10 cellular contexts compared by ENCODE assay signal in genomic region chr9:677461-678097, GRCh38.
DNase-seq lines count a peak whose midpoint lies in the region; ATAC-seq, FAIRE-seq and TF ChIP-seq lines count a peak whose summit lies in the region.
"Had no signal": no experiment of that assay in that cellular context is flagged by ENCODE, and none has a peak within 500 bp of the region (broad histone marks: within the 10 kb centered on the region; RNA-seq: fewer than 3 reads in every experiment).

No MANE protein-coding gene starts in this region.

- no peak for TF ChIP-seq RAD21 in GM12878 (IDR thresholded peaks at IDR 0.05; ENCODE audit: insufficient read depth, low read depth, low read length)

- TF ChIP-seq EP300 in GM12878 (IDR thresholded peaks at IDR 0.05; ENCODE audit: borderline replicate concordance in 1 of 2, control insufficient read depth in 1 of 2, low read depth in 2 of 2, low read length in 2 of 2) (no peak), upper lobe of left lung (IDR thresholded peaks at IDR 0.05) (no peak)

- H3K27ac ChIP-seq in GM12878 (ENCODE audit: control insufficient read depth, insufficient read depth) = no peak overlapping the region
- peak overlapping the region; percentile 34 to 73 (median 38) for H3K27ac ChIP-seq in upper lobe of left lung

- H3K27ac Mint-ChIP-seq in activated T-cell treated with anti-CD3 and anti-CD28 coated beads, Interleukin-2, amount 50 U/mL, for 24 hours = no peak overlapping the region

- CTCF ChIA-PET in GM12878 (lab: Yijun Ruan, JAX) = no interaction called here

- TF ChIP-seq POLR2A in GM12878 (IDR thresholded peaks at IDR 0.05; ENCODE audit: low read depth, low read length) = no peak
- no peak for TF ChIP-seq POLR2A in upper lobe of left lung (IDR thresholded peaks at IDR 0.05)

- no peaks in the 10 kb centered on the region for H3K9me3 ChIP-seq in GM12878 (replicated peaks; ENCODE audit: control insufficient read depth, insufficient read depth, low read length)
- H3K9me3 ChIP-seq in upper lobe of left lung = no peaks in the 10 kb centered on the region

- H3K9ac ChIP-seq in GM12878 (ENCODE audit: control insufficient read depth, insufficient read depth, low read length) = no peak overlapping the region

- H3K27me3 Mint-ChIP-seq in activated T-cell treated with anti-CD3 and anti-CD28 coated beads, Interleukin-2, amount 50 U/mL, for 24 hours = peaks cover 27% of the 10 kb centered on the region

- no peaks in the 10 kb centered on the region for H3K9me3 Mint-ChIP-seq in activated T-cell treated with anti-CD3 and anti-CD28 coated beads, Interleukin-2, amount 50 U/mL, for 24 hours

- no peak for FAIRE-seq in GM12878 (lab: Jason Lieb, UNC)
- FAIRE-seq: TTC549 had no signal

- DNase-seq in activated T-cell treated with anti-CD3 and anti-CD28 coated beads, Interleukin-2, amount 50 U/mL, for 24 hours = no peak
- no peak for DNase-seq in activated T-cell treated with anti-CD3 and anti-CD28 coated beads, Interleukin-2, amount 50 U/mL, for 48 hours
- DNase-seq in GM12878 (ENCODE audit: low read depth, low spot score) = no peak
- peak; percentile 57 for DNase-seq in medulla oblongata (ENCODE audit: extremely low spot score)
- no peak for DNase-seq in upper lobe of left lung
- no peak for DNase-seq in islet precursor cell
- DNase-seq: stimulated activated naive CD4-positive, alpha-beta T cell treated with Interleukin-2 at 50 U/mL for 16 hours had no signal

- H3K4me3 Mint-ChIP-seq in activated T-cell treated with anti-CD3 and anti-CD28 coated beads, Interleukin-2, amount 50 U/mL, for 24 hours = peak overlapping the region; percentile 7

- SMC1A ChIA-PET in GM12878 (lab: Charles Lee; ENCODE audit: uncharacterized antibody, unreplicated experiment) = no interaction called here

- no peaks in the 10 kb centered on the region for H3K36me3 ChIP-seq in GM12878 (ENCODE audit: control insufficient read depth in 2 of 2, insufficient read depth in 2 of 2, low read length in 1 of 2)
- no peaks in the 10 kb centered on the region for H3K36me3 ChIP-seq in upper lobe of left lung

- no peaks in the 10 kb centered on the region for H3K36me3 Mint-ChIP-seq in activated T-cell treated with anti-CD3 and anti-CD28 coated beads, Interleukin-2, amount 50 U/mL, for 24 hours (ENCODE audit: low read depth)

- H3K4me1 Mint-ChIP-seq in activated T-cell treated with anti-CD3 and anti-CD28 coated beads, Interleukin-2, amount 50 U/mL, for 24 hours (ENCODE audit: low read depth) = peaks cover 13% of the 10 kb centered on the region

- WGBS in GM12878 (ENCODE audit: insufficient coverage, insufficient replicate concordance, low lambda C conversion rate, missing lambda C conversion rate) = 38% methylated on average over 11 of the region's 11 CpGs
- WGBS in upper lobe of left lung, 2 donors = 26 to 39% methylated on average over 11 of the region's 11 CpGs

- H3K4me3 ChIP-seq in GM12878 = no peak overlapping the region
- peak overlapping the region; percentile 3 to 46 (median 39) for H3K4me3 ChIP-seq in upper lobe of left lung

- BruUV-seq in GM12878 (replicated peaks; lab: Mats Ljungman, UMichigan) = no TSS peak

- peak overlapping the region; percentile 15; the same call in 1 of the 2 replicates for H3K4me2 ChIP-seq in GM12878 (ENCODE audit: control insufficient read depth, insufficient read depth)

- intact Hi-C loops in GM12878 (cut with micrococcal nuclease; ENCODE audit: unreplicated experiment) = loop anchor here (10.0 kb wide), 1 partner anchor 57 kb away; no protein-coding TSS in a partner anchor

- RAD21 ChIA-PET in GM12878 (lab: Charles Lee; ENCODE audit: unreplicated experiment) = no interaction called here

- TF ChIP-seq CTCF in GM12878 (IDR thresholded peaks at IDR 0.05 in 2 of 3, conservative IDR thresholded peaks at IDR 0.05 in 1 of 3; ENCODE audit: control insufficient read depth in 2 of 3, extremely low read depth in 1 of 3, insufficient read depth in 1 of 3, low read depth in 3 of 3, low read length in 3 of 3) (no peak), upper lobe of left lung (IDR thresholded peaks at IDR 0.05) (no peak)

- H3K4me1 ChIP-seq in GM12878 (ENCODE audit: control insufficient read depth, insufficient read depth, low read length) (no peaks in the 10 kb centered on the region), upper lobe of left lung (peaks cover 0 to 12% (median 7%) of the 10 kb centered on the region in 4 donors)

- POLR2A ChIA-PET in GM12878 (lab: Charles Lee) = interaction anchor here (0.6 kb wide), 1 partner anchor 217 kb away, joined by 3 read pairs; no protein-coding TSS in a partner anchor

- no peak overlapping the region for H2AFZ ChIP-seq in GM12878 (ENCODE audit: control insufficient read depth, low read depth, low read length)

- no peaks in the 10 kb centered on the region for H4K20me1 ChIP-seq in GM12878 (ENCODE audit: control insufficient read depth, insufficient read depth)

- H3K27me3 ChIP-seq in GM12878 (replicated peaks in 1 of 2; ENCODE audit: control insufficient read depth in 2 of 2, insufficient read depth in 2 of 2, low read length in 1 of 2) (no peaks in the 10 kb centered on the region; a peak in 1 of 4 replicates), upper lobe of left lung (no peaks in the 10 kb centered on the region)

- no peaks in the 10 kb centered on the region for H3K79me2 ChIP-seq in GM12878 (ENCODE audit: control insufficient read depth, insufficient read depth, low read length)

- in situ Hi-C loops in GM12878 (cut with MboI) = no loop called here

- ATAC-seq in GM12878 (no peak; the same call in 1 of the 3 replicates), upper lobe of left lung (ENCODE audit: low FRiP score in 2 of 2) (peak; percentile 53 to 63), HG02981 (IDR thresholded peaks at IDR 0.05; ENCODE audit: unreplicated experiment) (no peak), GM21529 (IDR thresholded peaks at IDR 0.05; ENCODE audit: unreplicated experiment) (no peak)

TF ChIP-seq in GM12878, 131 proteins besides CTCF, POLR2A, EP300 and RAD21:
- TF ChIP-seq ZNF384 (IDR thresholded peaks at IDR 0.05; ENCODE audit: borderline replicate concordance, low read depth, low read length) (no peak), IKZF2 (IDR thresholded peaks at IDR 0.05) (no peak), PML (IDR thresholded peaks at IDR 0.05; ENCODE audit: low read length) (no peak), MEF2B (IDR thresholded peaks at IDR 0.05; ENCODE audit: partially characterized antibody, poor library complexity, severe bottlenecking) (no peak), SIN3A (IDR thresholded peaks at IDR 0.05; ENCODE audit: low read depth, low read length) (no peak), ELK1 (IDR thresholded peaks at IDR 0.05; ENCODE audit: low read depth, low read length) (no peak), SP1 (IDR thresholded peaks at IDR 0.05; ENCODE audit: low read depth, low read length) (no peak), FOXK2 (IDR thresholded peaks at IDR 0.05) (no peak), ASH2L (IDR thresholded peaks at IDR 0.05; ENCODE audit: borderline replicate concordance, low read depth) (no peak)

Comparison
In these comparisons a context has a peak if more than half of its experiments do, and no peak if none do; other contexts are left out.
1. ATAC-seq: peak in upper lobe of left lung (2 of 2); none in GM12878 (single experiment), HG02981 (single experiment) and GM21529 (single experiment).